ENCODE assay signal across 9 cellular contexts in the genomic region with DNA sequence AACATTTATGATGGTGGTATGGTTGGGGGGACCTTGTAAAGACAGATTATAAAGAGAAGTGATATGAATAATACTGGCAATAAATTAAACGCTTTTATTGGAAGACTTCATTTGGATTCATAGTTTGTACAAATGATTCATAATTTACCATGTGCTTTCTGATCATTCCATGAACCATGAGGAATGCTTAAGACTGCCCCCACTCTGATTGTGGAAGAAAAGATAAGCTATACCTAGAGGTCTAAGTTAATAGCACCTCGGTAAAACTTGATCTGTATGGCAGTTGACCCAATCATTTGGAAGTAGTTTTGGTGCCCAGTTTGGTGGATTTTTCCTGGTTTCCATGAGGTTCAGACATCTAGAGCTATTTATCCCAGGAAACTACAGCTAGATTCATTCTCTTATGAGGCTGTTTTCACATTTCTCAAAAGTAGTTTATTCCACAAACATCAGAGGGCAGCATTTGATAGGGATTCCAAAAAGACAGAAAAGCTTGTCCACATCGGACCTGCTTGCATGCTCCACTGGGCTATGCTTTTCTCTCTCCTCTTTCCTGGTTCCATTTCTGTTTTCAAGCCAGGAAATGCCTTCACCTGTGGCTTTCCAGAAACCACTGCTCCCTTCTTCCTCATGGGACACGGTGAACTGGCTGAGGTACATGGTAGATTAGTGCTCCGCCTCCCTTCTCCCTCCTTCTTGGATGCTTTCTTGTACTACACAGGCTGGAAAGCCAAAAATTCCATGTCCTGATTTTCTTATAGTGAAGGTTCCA. TPM values are rescaled to one million over a fixed set of nuclear protein-coding genes. Genes with fewer than 3 reads are reported as not detected.
DNase-seq lines count a peak whose midpoint lies in the region; ATAC-seq, FAIRE-seq and TF ChIP-seq lines count a peak whose summit lies in the region.
"Had no signal": no experiment of that assay in that cellular context is flagged by ENCODE, and none has a peak within 500 bp of the region (broad histone marks: within the 10 kb centered on the region; RNA-seq: fewer than 3 reads in every experiment).

No MANE protein-coding gene starts in this region.

- CTCF ChIA-PET in WTC11 (lab: Charles Lee) (interaction anchor here (0.5 to 3.1 kb wide), 20 partner anchors 10 to 326 kb away, joined by 3 to 32 read pairs (median 4); a partner anchor contains a TSS), T-cell (lab: Charles Lee) (interaction anchor here in 1 of 2 donors (0.5 kb wide), 2 partner anchors 49 to 140 kb away, joined by 6 to 8 read pairs; no protein-coding TSS in a partner anchor)

- H3K27ac Mint-ChIP-seq in WTC11 (no peak overlapping the region), T-cell (no peak overlapping the region)

- H3K4me3 ChIP-seq in HFF-Myc (replicated peaks; ENCODE audit: low read depth, low read length) = no peak overlapping the region

- H3K9me3 Mint-ChIP-seq in WTC11 (peaks cover 17% of the 10 kb centered on the region), T-cell (peaks cover 0 to 5% (median 0%) of the 10 kb centered on the region in 3 donors)

- TF ChIP-seq POLR2A in GM12891 (IDR thresholded peaks at IDR 0.05; ENCODE audit: low read depth, low read length) = no peak

- FAIRE-seq in GM12891 (lab: Jason Lieb, UNC) = no peak
- FAIRE-seq: G401.6 had no signal

- DNase-seq in A172 (ENCODE audit: low spot score) (peak; percentile 51), HFF-Myc (ENCODE audit: extremely low read depth, low read depth) (peak; percentile 63), WTC11 (ENCODE audit: low spot score) (no peak), iPS-NIHi11 (ENCODE audit: low spot score) (peak; percentile 20), GM12891 (ENCODE audit: insufficient read length, low spot score) (no peak), cerebellum (ENCODE audit: low spot score) (no peak), T-cell (no peak)

- peaks cover 21% of the 10 kb centered on the region for H3K4me1 Mint-ChIP-seq in WTC11
- no peaks in the 10 kb centered on the region for H3K4me1 Mint-ChIP-seq in T-cell

- H3K27me3 Mint-ChIP-seq in WTC11 (ENCODE audit: low read depth) = no peaks in the 10 kb centered on the region
- H3K27me3 Mint-ChIP-seq in T-cell = peaks cover 9 to 13% of the 10 kb centered on the region in 2 donors

- H3K4me3 Mint-ChIP-seq in WTC11 = no peak overlapping the region
- no peak overlapping the region for H3K4me3 Mint-ChIP-seq in T-cell

- POLR2A ChIA-PET in WTC11 (lab: Charles Lee) (interaction anchor here (0.7 kb wide), 1 partner anchor 30 kb away, joined by 3 read pairs; no protein-coding TSS in a partner anchor), T-cell (lab: Charles Lee) (no interaction called here)

- H3K36me3 Mint-ChIP-seq in WTC11 = peaks cover 4% of the 10 kb centered on the region; the same call in 1 of the 2 replicates
- no peaks in the 10 kb centered on the region for H3K36me3 Mint-ChIP-seq in T-cell

- ATAC-seq in WTC11 = peak; percentile 47
- ATAC-seq in T-cell (replicated peaks in 1 of 4) = no peak
- ATAC-seq in GM21825 (IDR thresholded peaks at IDR 0.05; ENCODE audit: unreplicated experiment) = no peak

- TF ChIP-seq CTCF in HFF-Myc (IDR thresholded peaks at IDR 0.05; ENCODE audit: low read depth, low read length, missing control alignments) (peak; percentile 43), WTC11 (IDR thresholded peaks at IDR 0.05) (no peak)

TF ChIP-seq in WTC11, 78 proteins besides CTCF, POLR2A, EP300 and RAD21:
- no peak for TF ChIP-seq ZNF232 (CRISPR knock-in tag; IDR thresholded peaks at IDR 0.05)
- TF ChIP-seq ETV6 (CRISPR knock-in tag; IDR thresholded peaks at IDR 0.05) = no peak
- TF ChIP-seq, protein P1, sequence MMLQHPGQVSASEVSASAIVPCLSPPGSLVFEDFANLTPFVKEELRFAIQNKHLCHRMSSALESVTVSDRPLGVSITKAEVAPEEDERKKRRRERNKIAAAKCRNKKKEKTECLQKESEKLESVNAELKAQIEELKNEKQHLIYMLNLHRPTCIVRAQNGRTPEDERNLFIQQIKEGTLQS (CRISPR knock-in tag; conservative IDR thresholded peaks at IDR 0.05) = no peak
- no peak for TF ChIP-seq MYBL2 (CRISPR knock-in tag; IDR thresholded peaks at IDR 0.05)
- no peak for TF ChIP-seq ELF4 (CRISPR knock-in tag; IDR thresholded peaks at IDR 0.05; ENCODE audit: low read depth)
- no peak for TF ChIP-seq CREB1 (CRISPR knock-in tag; IDR thresholded peaks at IDR 0.05)
- no peak for TF ChIP-seq PRRX2 (CRISPR knock-in tag; IDR thresholded peaks at IDR 0.05)
- no peak for TF ChIP-seq GABPB1 (CRISPR knock-in tag; IDR thresholded peaks at IDR 0.05)
- TF ChIP-seq, protein P2, sequence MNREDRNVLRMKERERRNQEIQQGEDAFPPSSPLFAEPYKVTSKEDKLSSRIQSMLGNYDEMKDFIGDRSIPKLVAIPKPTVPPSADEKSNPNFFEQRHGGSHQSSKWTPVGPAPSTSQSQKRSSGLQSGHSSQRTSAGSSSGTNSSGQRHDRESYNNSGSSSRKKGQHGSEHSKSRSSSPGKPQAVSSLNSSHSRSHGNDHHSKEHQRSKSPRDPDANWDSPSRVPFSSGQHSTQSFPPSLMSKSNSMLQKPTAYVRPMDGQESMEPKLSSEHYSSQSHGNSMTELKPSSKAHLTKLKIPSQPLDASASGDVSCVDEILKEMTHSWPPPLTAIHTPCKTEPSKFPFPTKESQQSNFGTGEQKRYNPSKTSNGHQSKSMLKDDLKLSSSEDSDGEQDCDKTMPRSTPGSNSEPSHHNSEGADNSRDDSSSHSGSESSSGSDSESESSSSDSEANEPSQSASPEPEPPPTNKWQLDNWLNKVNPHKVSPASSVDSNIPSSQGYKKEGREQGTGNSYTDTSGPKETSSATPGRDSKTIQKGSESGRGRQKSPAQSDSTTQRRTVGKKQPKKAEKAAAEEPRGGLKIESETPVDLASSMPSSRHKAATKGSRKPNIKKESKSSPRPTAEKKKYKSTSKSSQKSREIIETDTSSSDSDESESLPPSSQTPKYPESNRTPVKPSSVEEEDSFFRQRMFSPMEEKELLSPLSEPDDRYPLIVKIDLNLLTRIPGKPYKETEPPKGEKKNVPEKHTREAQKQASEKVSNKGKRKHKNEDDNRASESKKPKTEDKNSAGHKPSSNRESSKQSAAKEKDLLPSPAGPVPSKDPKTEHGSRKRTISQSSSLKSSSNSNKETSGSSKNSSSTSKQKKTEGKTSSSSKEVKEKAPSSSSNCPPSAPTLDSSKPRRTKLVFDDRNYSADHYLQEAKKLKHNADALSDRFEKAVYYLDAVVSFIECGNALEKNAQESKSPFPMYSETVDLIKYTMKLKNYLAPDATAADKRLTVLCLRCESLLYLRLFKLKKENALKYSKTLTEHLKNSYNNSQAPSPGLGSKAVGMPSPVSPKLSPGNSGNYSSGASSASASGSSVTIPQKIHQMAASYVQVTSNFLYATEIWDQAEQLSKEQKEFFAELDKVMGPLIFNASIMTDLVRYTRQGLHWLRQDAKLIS (CRISPR knock-in tag; IDR thresholded peaks at IDR 0.05; ENCODE audit: borderline replicate concordance) = no peak
- TF ChIP-seq ZNF423 (CRISPR knock-in tag; IDR thresholded peaks at IDR 0.05) = no peak

TF ChIP-seq in GM12891, 5 proteins besides CTCF, POLR2A, EP300 and RAD21:
- no peak for TF ChIP-seq TAF1 (IDR thresholded peaks at IDR 0.05; ENCODE audit: low read depth, low read length)
- no peak for TF ChIP-seq PAX5 (IDR thresholded peaks at IDR 0.05; ENCODE audit: insufficient read depth, low read length, severe bottlenecking)
- no peak for TF ChIP-seq POLR2AphosphoS5 (IDR thresholded peaks at IDR 0.05; ENCODE audit: low read depth, low read length)
- TF ChIP-seq POU2F2 (IDR thresholded peaks at IDR 0.05; ENCODE audit: low read depth, low read length) = no peak
- no peak for TF ChIP-seq SPI1 (IDR thresholded peaks at IDR 0.05; ENCODE audit: low read depth, low read length)

RNA-seq across cellular contexts. Expression of a gene that starts 29.2 kb away (rescaled TPM):
- total RNA-seq in A172 (2014; rRNA removed; shearing (Covaris generic)) = 58.8 and 65.6 TPM in 2 replicates
- total RNA-seq in WTC11 (2021) = 74.4 to 77.4 TPM (median 76.1 TPM) in 3 replicates
- 59.9 TPM for polyA plus RNA-seq in GM12891 (2012; ENCODE audit: low read depth, missing spikeins)
- total RNA-seq in cerebellum = 31.9 TPM
- total RNA-seq in T-cell = 10 to 100 TPM; 35.9 to 41.8 (median 39.2) TPM

Comparison
In these comparisons a context has a peak if more than half of its experiments do, and no peak if none do; other contexts are left out.
1. DNase-seq: peak in A172 (single experiment), HFF-Myc (single experiment) and iPS-NIHi11 (single experiment); none in WTC11 (single experiment), GM12891 (single experiment), cerebellum (single experiment) and T-cell (0 of 34).